Comparison of ENCODE assay signal across 2 cellular contexts in genomic region chr4:1758306-1759121, GRCh38.
TF ChIP-seq lines count a peak whose summit lies in the region.

No MANE protein-coding gene starts in this region.

TF ChIP-seq in IMR-90, 13 proteins besides CTCF, POLR2A, EP300 and RAD21:
- TF ChIP-seq RCOR1 (IDR thresholded peaks at IDR 0.05; ENCODE audit: insufficient replicate concordance, low read length) (no peak), ELK1 (IDR thresholded peaks at IDR 0.05; ENCODE audit: borderline replicate concordance, low read depth, low read length) (no peak), MAFK (IDR thresholded peaks at IDR 0.05; ENCODE audit: low read depth, low read length) (no peak), MAZ (IDR thresholded peaks at IDR 0.05; ENCODE audit: borderline replicate concordance, low read depth, low read length) (no peak), MXI1 (IDR thresholded peaks at IDR 0.05; ENCODE audit: borderline replicate concordance, low read depth, low read length) (no peak), CEBPB (IDR thresholded peaks at IDR 0.05; ENCODE audit: low read depth, low read length) (no peak), NFE2L2 (IDR thresholded peaks at IDR 0.05; ENCODE audit: low read depth, low read length) (no peak), CHD1 (IDR thresholded peaks at IDR 0.05; ENCODE audit: low read depth, low read length) (no peak), BHLHE40 (IDR thresholded peaks at IDR 0.05; ENCODE audit: low read depth, low read length) (no peak), SMC3 (IDR thresholded peaks at IDR 0.05; ENCODE audit: low read depth, low read length) (no peak), RFX5 (IDR thresholded peaks at IDR 0.05; ENCODE audit: low read depth, low read length) (no peak), USF2 (IDR thresholded peaks at IDR 0.05; ENCODE audit: low read depth, low read length) (no peak), FOS (IDR thresholded peaks at IDR 0.05; ENCODE audit: low read depth, low read length) (no peak)

TF ChIP-seq in K562, 482 proteins besides CTCF, POLR2A, EP300 and RAD21:
- TF ChIP-seq RBM25 (IDR thresholded peaks at IDR 0.05; ENCODE audit: low read depth, low read length, severe bottlenecking), result no peak
- TF ChIP-seq THRB (CRISPR knock-in tag; conservative IDR thresholded peaks at IDR 0.05), result no peak
- TF ChIP-seq U2AF2 (optimal IDR thresholded peaks at IDR 0.05; ENCODE audit: low read depth, low read length), result no peak
- no peak for TF ChIP-seq NELFE (IDR thresholded peaks at IDR 0.05; ENCODE audit: insufficient read depth, insufficient read length)
- no peak for TF ChIP-seq SRSF9 (IDR thresholded peaks at IDR 0.05; ENCODE audit: borderline replicate concordance, low read depth, low read length)
- TF ChIP-seq SIRT6 (IDR thresholded peaks at IDR 0.05; ENCODE audit: low read depth, low read length), result no peak
- no peak for TF ChIP-seq L3MBTL2 (IDR thresholded peaks at IDR 0.05)
- no peak for TF ChIP-seq ZNF140 (CRISPR knock-in tag; IDR thresholded peaks at IDR 0.05)
- TF ChIP-seq CLOCK (CRISPR knock-in tag; IDR thresholded peaks at IDR 0.05; ENCODE audit: borderline replicate concordance), result no peak
- no peak for TF ChIP-seq ATF1 (CRISPR knock-in tag; IDR thresholded peaks at IDR 0.05)
- no peak for TF ChIP-seq ATF1 (tag; IDR thresholded peaks at IDR 0.05)
- no peak for TF ChIP-seq ZKSCAN8 (CRISPR knock-in tag; IDR thresholded peaks at IDR 0.05)
- no peak for TF ChIP-seq CBFB (CRISPR knock-in tag; IDR thresholded peaks at IDR 0.05)
